In the genomic region with DNA sequence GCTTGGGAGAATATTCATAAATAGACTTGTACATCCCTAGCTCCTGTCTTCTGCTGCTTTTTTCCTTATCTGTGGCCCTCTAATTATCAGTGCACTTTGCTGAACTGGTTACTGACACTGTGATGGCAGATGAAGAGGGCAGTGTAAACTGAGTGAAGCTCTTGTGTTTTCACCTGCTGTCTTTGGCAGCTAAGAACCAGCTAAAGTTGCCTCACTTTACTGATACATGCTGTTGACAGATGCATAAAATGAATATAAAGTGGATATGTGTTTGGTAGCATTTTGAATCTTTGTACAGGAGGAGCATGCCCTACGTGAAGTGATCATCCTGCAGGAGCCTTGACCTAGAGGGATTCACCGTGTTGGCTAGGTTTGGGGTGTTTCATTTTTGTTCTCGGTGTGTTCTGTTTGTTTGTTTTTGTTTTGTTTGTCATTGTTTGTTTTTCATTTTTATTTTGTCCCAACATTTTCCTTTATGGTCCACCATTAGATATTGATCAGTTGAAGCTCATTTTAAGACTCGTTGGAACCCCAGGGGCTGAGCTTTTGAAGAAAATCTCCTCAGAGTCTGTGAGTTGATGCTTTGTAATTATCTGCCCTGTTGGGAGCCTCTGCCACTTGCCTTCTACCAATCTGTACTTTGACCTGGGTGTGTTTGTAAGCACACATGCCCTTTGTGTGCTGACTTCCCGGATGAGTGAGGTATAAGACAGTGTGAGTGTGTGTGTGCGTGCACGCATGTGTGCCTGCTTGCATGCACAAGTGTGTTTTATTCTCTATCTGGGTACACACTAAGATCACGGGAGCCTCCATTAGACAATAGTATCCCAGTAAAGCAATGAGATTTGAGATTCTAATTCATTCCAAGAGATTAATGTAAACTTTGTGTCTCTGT, we compare ENCODE assay signal across 1 cellular context.
TF ChIP-seq lines count a peak whose summit lies in the region.

No MANE protein-coding gene starts in this region.

TF ChIP-seq in HepG2, 621 proteins besides CTCF, POLR2A, EP300 and RAD21 (continued from another document and continues in another):
- no peak; the same call in 1 of the 2 replicates for TF ChIP-seq ZFP91 (CRISPR knock-in tag; IDR thresholded peaks at IDR 0.05; ENCODE audit: borderline replicate concordance)
- TF ChIP-seq ZKSCAN5 (CRISPR knock-in tag; IDR thresholded peaks at IDR 0.05) = no peak
- peak; percentile 79 for TF ChIP-seq DRAP1 (CRISPR knock-in tag; IDR thresholded peaks at IDR 0.05)
- TF ChIP-seq, protein P1, sequence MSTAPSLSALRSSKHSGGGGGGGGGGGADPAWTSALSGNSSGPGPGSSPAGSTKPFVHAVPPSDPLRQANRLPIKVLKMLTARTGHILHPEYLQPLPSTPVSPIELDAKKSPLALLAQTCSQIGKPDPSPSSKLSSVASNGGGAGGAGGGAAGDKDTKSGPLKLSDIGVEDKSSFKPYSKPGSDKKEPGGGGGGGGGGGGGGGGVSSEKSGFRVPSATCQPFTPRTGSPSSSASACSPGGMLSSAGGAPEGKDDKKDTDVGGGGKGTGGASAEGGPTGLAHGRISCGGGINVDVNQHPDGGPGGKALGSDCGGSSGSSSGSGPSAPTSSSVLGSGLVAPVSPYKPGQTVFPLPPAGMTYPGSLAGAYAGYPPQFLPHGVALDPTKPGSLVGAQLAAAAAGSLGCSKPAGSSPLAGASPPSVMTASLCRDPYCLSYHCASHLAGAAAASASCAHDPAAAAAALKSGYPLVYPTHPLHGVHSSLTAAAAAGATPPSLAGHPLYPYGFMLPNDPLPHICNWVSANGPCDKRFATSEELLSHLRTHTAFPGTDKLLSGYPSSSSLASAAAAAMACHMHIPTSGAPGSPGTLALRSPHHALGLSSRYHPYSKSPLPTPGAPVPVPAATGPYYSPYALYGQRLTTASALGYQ (CRISPR knock-in tag; IDR thresholded peaks at IDR 0.05) = 0 out of 2 replicates have a peak, but pooled peaks have one; percentile 76
- TF ChIP-seq, protein P2, sequence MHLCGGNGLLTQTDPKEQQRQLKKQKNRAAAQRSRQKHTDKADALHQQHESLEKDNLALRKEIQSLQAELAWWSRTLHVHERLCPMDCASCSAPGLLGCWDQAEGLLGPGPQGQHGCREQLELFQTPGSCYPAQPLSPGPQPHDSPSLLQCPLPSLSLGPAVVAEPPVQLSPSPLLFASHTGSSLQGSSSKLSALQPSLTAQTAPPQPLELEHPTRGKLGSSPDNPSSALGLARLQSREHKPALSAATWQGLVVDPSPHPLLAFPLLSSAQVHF (CRISPR knock-in tag; IDR thresholded peaks at IDR 0.05) = no peak
- peak; percentile 72; the same call in 1 of the 2 replicates for TF ChIP-seq HBP1 (CRISPR knock-in tag; IDR thresholded peaks at IDR 0.05; ENCODE audit: low read depth)
- no peak for TF ChIP-seq NBN (conservative IDR thresholded peaks at IDR 0.05)
- TF ChIP-seq CBX5 (CRISPR knock-in tag; IDR thresholded peaks at IDR 0.05; ENCODE audit: borderline replicate concordance) = peak; percentile 97; the same call in 1 of the 2 replicates
- no peak for TF ChIP-seq TOPORS (CRISPR knock-in tag; IDR thresholded peaks at IDR 0.05)
- TF ChIP-seq, protein P3, sequence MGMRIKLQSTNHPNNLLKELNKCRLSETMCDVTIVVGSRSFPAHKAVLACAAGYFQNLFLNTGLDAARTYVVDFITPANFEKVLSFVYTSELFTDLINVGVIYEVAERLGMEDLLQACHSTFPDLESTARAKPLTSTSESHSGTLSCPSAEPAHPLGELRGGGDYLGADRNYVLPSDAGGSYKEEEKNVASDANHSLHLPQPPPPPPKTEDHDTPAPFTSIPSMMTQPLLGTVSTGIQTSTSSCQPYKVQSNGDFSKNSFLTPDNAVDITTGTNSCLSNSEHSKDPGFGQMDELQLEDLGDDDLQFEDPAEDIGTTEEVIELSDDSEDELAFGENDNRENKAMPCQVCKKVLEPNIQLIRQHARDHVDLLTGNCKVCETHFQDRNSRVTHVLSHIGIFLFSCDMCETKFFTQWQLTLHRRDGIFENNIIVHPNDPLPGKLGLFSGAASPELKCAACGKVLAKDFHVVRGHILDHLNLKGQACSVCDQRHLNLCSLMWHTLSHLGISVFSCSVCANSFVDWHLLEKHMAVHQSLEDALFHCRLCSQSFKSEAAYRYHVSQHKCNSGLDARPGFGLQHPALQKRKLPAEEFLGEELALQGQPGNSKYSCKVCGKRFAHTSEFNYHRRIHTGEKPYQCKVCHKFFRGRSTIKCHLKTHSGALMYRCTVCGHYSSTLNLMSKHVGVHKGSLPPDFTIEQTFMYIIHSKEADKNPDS (CRISPR knock-in tag; IDR thresholded peaks at IDR 0.05) = 0 out of 2 replicates have a peak, but pooled peaks have one; percentile 60
- peak; percentile 87; the same call in 1 of the 2 replicates for TF ChIP-seq ZNF292 (CRISPR knock-in tag; IDR thresholded peaks at IDR 0.05; ENCODE audit: borderline replicate concordance, low read depth)
- TF ChIP-seq, protein P4, sequence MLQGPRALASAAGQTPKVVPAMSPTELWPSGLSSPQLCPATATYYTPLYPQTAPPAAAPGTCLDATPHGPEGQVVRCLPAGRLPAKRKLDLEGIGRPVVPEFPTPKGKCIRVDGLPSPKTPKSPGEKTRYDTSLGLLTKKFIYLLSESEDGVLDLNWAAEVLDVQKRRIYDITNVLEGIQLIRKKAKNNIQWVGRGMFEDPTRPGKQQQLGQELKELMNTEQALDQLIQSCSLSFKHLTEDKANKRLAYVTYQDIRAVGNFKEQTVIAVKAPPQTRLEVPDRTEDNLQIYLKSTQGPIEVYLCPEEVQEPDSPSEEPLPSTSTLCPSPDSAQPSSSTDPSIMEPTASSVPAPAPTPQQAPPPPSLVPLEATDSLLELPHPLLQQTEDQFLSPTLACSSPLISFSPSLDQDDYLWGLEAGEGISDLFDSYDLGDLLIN (CRISPR knock-in tag; IDR thresholded peaks at IDR 0.05; ENCODE audit: borderline replicate concordance) = no peak
- no peak for TF ChIP-seq MAZ (IDR thresholded peaks at IDR 0.05; ENCODE audit: borderline replicate concordance, low read depth, low read length)
- TF ChIP-seq MAZ (CRISPR knock-in tag; IDR thresholded peaks at IDR 0.05; ENCODE audit: low read depth) = peak; percentile 48; the same call in 1 of the 2 replicates
- no peak for TF ChIP-seq FLYWCH1 (CRISPR knock-in tag; IDR thresholded peaks at IDR 0.05)
- TF ChIP-seq PPARG (CRISPR knock-in tag; conservative IDR thresholded peaks at IDR 0.05) = peak; percentile 93
- TF ChIP-seq ZNF550 (CRISPR knock-in tag; IDR thresholded peaks at IDR 0.05; ENCODE audit: borderline replicate concordance) = no peak
- TF ChIP-seq ARID2 (CRISPR knock-in tag; IDR thresholded peaks at IDR 0.05; ENCODE audit: borderline replicate concordance) = 0 out of 2 replicates have a peak, but pooled peaks have one; percentile 47
- TF ChIP-seq ZNF580 (CRISPR knock-in tag; IDR thresholded peaks at IDR 0.05; ENCODE audit: borderline replicate concordance, low read depth) = peak; percentile 85; the same call in 1 of the 2 replicates
- TF ChIP-seq, protein P5, sequence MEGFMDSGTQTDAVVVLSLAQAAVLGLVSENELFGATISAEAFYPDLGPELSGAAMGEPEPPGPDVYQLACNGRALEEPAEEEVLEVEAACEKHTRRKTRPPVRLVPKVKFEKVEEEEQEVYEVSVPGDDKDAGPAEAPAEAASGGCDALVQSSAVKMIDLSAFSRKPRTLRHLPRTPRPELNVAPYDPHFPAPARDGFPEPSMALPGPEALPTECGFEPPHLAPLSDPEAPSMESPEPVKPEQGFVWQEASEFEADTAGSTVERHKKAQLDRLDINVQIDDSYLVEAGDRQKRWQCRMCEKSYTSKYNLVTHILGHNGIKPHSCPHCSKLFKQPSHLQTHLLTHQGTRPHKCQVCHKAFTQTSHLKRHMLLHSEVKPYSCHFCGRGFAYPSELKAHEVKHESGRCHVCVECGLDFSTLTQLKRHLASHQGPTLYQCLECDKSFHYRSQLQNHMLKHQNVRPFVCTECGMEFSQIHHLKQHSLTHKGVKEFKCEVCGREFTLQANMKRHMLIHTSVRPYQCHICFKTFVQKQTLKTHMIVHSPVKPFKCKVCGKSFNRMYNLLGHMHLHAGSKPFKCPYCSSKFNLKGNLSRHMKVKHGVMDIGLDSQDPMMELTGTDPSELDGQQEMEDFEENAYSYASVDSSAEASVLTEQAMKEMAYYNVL (CRISPR knock-in tag; IDR thresholded peaks at IDR 0.05; ENCODE audit: borderline replicate concordance) = 0 out of 2 replicates have a peak, but pooled peaks have one; percentile 39
- peak; percentile 95 for TF ChIP-seq HMG20A (CRISPR knock-in tag; IDR thresholded peaks at IDR 0.05; ENCODE audit: borderline replicate concordance)
- peak; percentile 82 for TF ChIP-seq BHLHE40 (IDR thresholded peaks at IDR 0.05; ENCODE audit: low read length)
- peak; percentile 30; the same call in 1 of the 2 replicates for TF ChIP-seq JUNB (CRISPR knock-in tag; IDR thresholded peaks at IDR 0.05; ENCODE audit: borderline replicate concordance)
- TF ChIP-seq IKZF4 (CRISPR knock-in tag; IDR thresholded peaks at IDR 0.05; ENCODE audit: borderline replicate concordance, low read depth, not compliant biosample characterization) = no peak
- peak; percentile 87 for TF ChIP-seq ZNF792 (CRISPR knock-in tag; IDR thresholded peaks at IDR 0.05)
- TF ChIP-seq DPF2 (CRISPR knock-in tag; IDR thresholded peaks at IDR 0.05; ENCODE audit: borderline replicate concordance, low read depth) = peak; percentile 98
- TF ChIP-seq ZNF317 (CRISPR knock-in tag; IDR thresholded peaks at IDR 0.05) = peak; percentile 78
- TF ChIP-seq, protein P6, sequence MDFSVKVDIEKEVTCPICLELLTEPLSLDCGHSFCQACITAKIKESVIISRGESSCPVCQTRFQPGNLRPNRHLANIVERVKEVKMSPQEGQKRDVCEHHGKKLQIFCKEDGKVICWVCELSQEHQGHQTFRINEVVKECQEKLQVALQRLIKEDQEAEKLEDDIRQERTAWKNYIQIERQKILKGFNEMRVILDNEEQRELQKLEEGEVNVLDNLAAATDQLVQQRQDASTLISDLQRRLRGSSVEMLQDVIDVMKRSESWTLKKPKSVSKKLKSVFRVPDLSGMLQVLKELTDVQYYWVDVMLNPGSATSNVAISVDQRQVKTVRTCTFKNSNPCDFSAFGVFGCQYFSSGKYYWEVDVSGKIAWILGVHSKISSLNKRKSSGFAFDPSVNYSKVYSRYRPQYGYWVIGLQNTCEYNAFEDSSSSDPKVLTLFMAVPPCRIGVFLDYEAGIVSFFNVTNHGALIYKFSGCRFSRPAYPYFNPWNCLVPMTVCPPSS (IDR thresholded peaks at IDR 0.05) = no peak
- TF ChIP-seq ATF1 (CRISPR knock-in tag; IDR thresholded peaks at IDR 0.05) = peak; percentile 62; the same call in 1 of the 2 replicates
- TF ChIP-seq ZNF609 (CRISPR knock-in tag; IDR thresholded peaks at IDR 0.05; ENCODE audit: borderline replicate concordance) = peak; percentile 80; the same call in 1 of the 2 replicates
